ENCODE assay signal across 8 cellular contexts in the genomic region with DNA sequence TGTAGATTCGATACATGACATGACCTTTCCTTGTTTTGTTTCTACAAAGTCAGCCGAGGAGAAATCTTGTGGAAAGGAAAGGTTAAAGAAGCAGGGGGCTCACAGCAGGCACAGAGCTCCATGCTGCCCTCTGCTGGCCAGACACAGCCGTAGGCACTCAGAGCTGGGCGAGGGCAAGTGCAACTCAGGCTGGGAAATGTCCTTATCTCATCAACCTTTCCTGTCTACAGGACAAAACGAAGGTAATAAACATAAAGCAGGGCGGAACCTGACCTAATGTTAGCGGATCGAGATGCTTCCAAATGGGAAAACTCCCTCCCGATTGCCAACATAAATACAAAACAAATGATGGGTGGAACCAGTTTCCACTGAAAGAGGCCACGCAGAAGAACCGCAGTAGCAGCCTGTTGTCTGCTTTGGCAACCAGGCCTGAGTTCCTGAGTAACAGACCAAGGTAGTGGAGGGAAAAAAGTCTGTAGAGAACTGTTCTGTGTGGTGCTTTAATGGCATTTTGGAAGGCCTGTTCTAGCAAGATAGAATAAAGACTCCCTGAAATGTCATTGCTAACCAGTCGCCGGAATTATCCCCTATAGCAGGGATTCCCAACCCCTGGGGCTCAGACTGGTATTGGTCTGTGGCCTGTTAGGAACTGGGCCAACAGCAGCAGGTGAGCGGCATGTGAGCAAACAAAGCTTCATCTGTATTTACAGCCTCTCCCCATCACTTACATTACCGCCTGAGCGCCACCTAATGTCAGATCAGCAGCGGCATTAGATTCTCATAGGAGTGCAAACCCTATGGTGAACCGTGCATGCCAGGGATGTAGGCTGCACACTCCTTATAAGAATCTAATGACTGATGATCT.
DNase-seq lines count a peak whose midpoint lies in the region; ATAC-seq, FAIRE-seq and TF ChIP-seq lines count a peak whose summit lies in the region.

No MANE protein-coding gene starts in this region.

- peaks cover 0 to 12% of the 10 kb centered on the region in 2 experiments; a peak in 1 of 5 replicates for H3K27me3 ChIP-seq in HepG2 (ENCODE audit: control insufficient read depth in 1 of 2, insufficient read depth in 2 of 2, low read length in 2 of 2)

- no peak overlapping the region for H3K27ac ChIP-seq in HepG2 (ENCODE audit: extremely low read length, insufficient read depth, low read length)

- ATAC-seq in GM18907 (IDR thresholded peaks at IDR 0.05; ENCODE audit: unreplicated experiment): peak; percentile 89
- peak; percentile 77 for ATAC-seq in HG03280 (IDR thresholded peaks at IDR 0.05; ENCODE audit: unreplicated experiment)
- ATAC-seq in activated CD4-positive, CD25-positive, alpha-beta regulatory T cell treated with anti-CD3 and anti-CD28 coated beads, Interleukin-2, amount 50 U/mL, for 24 hours: peak; percentile 67 to 83
- ATAC-seq in HepG2: peak; percentile 97

- no peak for TF ChIP-seq POLR2A in HepG2 (IDR thresholded peaks at IDR 0.05; ENCODE audit: insufficient read depth in 1 of 2, low read depth in 2 of 2, low read length in 2 of 2)

- peak; percentile 28 for FAIRE-seq in HepG2 (lab: Jason Lieb, UNC)

- POLR2A ChIA-PET in HepG2 (lab: Yijun Ruan, JAX): no interaction called here

- TF ChIP-seq RAD21 in HepG2 (CRISPR knock-in tag; IDR thresholded peaks at IDR 0.05): peak; percentile 42

- in situ Hi-C loops in ACHN (cut with HindIII; ENCODE audit: low pct_ligation_motif_present, low pct_unique_long_range_greater_than_20kb, low sequenced_read_pairs): no loop called here
- in situ Hi-C loops in HepG2 (cut with HindIII; ENCODE audit: extremely low pct_ligation_motif_present, low pct_unique_long_range_greater_than_20kb): loop anchor here (5.0 kb wide), 1 partner anchor 35 kb away; no protein-coding TSS in a partner anchor

- no peak overlapping the region for H3K4me3 ChIP-seq in HepG2 (replicated peaks in 1 of 3; ENCODE audit: insufficient read depth in 1 of 3, low read depth in 2 of 3, low read length in 3 of 3)

- peak; percentile 87 for TF ChIP-seq CTCF in HepG2 (CRISPR knock-in tag; IDR thresholded peaks at IDR 0.05)

- H2AFZ ChIP-seq in HepG2 (ENCODE audit: low read length): no peak overlapping the region

- H3K4me2 ChIP-seq in HepG2 (ENCODE audit: low read depth, low read length): no peak overlapping the region

- DNase-seq in ACHN: peak; percentile 57
- DNase-seq in NCI-H226: peak; percentile 48
- peak; percentile 15 for DNase-seq in cerebellum (ENCODE audit: low spot score)
- DNase-seq in HepG2 (ENCODE audit: low spot score): peak; percentile 66
- peak; percentile 4 to 57 (median 22) for DNase-seq in stimulated activated CD4-positive, alpha-beta T cell treated with anti-CD3 and anti-CD28 coated beads, TNF-alpha, amount 100 ng/mL, for 1 hour (ENCODE audit: low read depth in 3 of 3, low spot score in 1 of 3)

- H3K9ac ChIP-seq in HepG2 (ENCODE audit: insufficient read depth, low read depth, low read length): no peak overlapping the region

- no peaks in the 10 kb centered on the region for H3K9me3 ChIP-seq in HepG2 (ENCODE audit: low read length)

- peaks cover 15% of the 10 kb centered on the region for H3K4me1 ChIP-seq in HepG2 (ENCODE audit: insufficient read depth, low read length)

- intact Hi-C loops in HepG2 (cut with micrococcal nuclease; ENCODE audit: unreplicated experiment): loop anchor here (1.0 kb wide), 1 partner anchor 35 kb away; no protein-coding TSS in a partner anchor

- TF ChIP-seq EP300 in HepG2 (IDR thresholded peaks at IDR 0.05; ENCODE audit: low read depth in 2 of 2, low read length in 2 of 2): no peak
- TF ChIP-seq EP300 in HepG2 (CRISPR knock-in tag; IDR thresholded peaks at IDR 0.05; ENCODE audit: borderline replicate concordance): no peak

- no peaks in the 10 kb centered on the region for H3K79me2 ChIP-seq in HepG2 (ENCODE audit: insufficient read depth, low read length)

- 18% methylated on average over 15 of the region's 18 CpGs for WGBS in HepG2 (ENCODE audit: low lambda C conversion rate)

- CTCF ChIA-PET in HepG2 (lab: Yijun Ruan, JAX; ENCODE audit: low intra/inter-chr PET ratio, low total read pairs): interaction anchor here (1.5 kb wide), 1 partner anchor 35 kb away, joined by 10 read pairs; no protein-coding TSS in a partner anchor

- H4K20me1 ChIP-seq in HepG2 (ENCODE audit: insufficient read depth, low read length): no peaks in the 10 kb centered on the region

- no TSS peak for BruUV-seq in HepG2 (replicated peaks; lab: Mats Ljungman, UMichigan)

- H3K36me3 ChIP-seq in HepG2 (replicated peaks in 1 of 2; ENCODE audit: control insufficient read depth in 1 of 2, insufficient read depth in 2 of 2, low read length in 2 of 2): no peaks in the 10 kb centered on the region

TF ChIP-seq in HepG2, 621 proteins besides CTCF, POLR2A, EP300 and RAD21 (continues in another document):
- no peak for TF ChIP-seq ATF7-NPFF (CRISPR knock-in tag; IDR thresholded peaks at IDR 0.05; ENCODE audit: low read depth)
- TF ChIP-seq SRSF1 (optimal IDR thresholded peaks at IDR 0.05; ENCODE audit: low read depth, low read length): no peak
- no peak for TF ChIP-seq ZNF382 (CRISPR knock-in tag; IDR thresholded peaks at IDR 0.05; ENCODE audit: borderline replicate concordance)
- TF ChIP-seq, protein P1, sequence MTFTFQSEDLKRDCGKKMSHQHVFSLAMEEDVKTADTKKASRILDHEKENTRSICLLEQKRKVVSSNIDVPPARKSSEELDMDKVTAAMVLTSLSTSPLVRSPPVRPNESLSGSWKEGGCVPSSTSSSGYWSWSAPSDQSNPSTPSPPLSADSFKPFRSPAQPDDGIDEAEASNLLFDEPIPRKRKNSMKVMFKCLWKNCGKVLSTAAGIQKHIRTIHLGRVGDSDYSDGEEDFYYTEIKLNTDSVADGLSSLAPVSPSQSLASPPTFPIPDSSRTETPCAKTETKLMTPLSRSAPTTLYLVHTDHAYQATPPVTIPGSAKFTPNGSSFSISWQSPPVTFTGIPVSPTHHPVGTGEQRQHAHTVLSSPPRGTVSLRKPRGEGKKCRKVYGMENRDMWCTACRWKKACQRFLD (CRISPR knock-in tag; IDR thresholded peaks at IDR 0.05; ENCODE audit: borderline replicate concordance): no peak
- no peak for TF ChIP-seq ZFP82 (CRISPR knock-in tag; IDR thresholded peaks at IDR 0.05; ENCODE audit: borderline replicate concordance)
- TF ChIP-seq ZNF232 (CRISPR knock-in tag; IDR thresholded peaks at IDR 0.05; ENCODE audit: borderline replicate concordance): 0 out of 2 replicates have a peak, but pooled peaks have one; percentile 29
- TF ChIP-seq CHD2 (IDR thresholded peaks at IDR 0.05; ENCODE audit: low read depth, low read length): no peak
- TF ChIP-seq KDM2A (CRISPR knock-in tag; IDR thresholded peaks at IDR 0.05; ENCODE audit: borderline replicate concordance, low read depth): no peak
- 0 out of 2 replicates have a peak, but pooled peaks have one; percentile 29 for TF ChIP-seq MED1 (CRISPR knock-in tag; IDR thresholded peaks at IDR 0.05)
- TF ChIP-seq, protein P2, sequence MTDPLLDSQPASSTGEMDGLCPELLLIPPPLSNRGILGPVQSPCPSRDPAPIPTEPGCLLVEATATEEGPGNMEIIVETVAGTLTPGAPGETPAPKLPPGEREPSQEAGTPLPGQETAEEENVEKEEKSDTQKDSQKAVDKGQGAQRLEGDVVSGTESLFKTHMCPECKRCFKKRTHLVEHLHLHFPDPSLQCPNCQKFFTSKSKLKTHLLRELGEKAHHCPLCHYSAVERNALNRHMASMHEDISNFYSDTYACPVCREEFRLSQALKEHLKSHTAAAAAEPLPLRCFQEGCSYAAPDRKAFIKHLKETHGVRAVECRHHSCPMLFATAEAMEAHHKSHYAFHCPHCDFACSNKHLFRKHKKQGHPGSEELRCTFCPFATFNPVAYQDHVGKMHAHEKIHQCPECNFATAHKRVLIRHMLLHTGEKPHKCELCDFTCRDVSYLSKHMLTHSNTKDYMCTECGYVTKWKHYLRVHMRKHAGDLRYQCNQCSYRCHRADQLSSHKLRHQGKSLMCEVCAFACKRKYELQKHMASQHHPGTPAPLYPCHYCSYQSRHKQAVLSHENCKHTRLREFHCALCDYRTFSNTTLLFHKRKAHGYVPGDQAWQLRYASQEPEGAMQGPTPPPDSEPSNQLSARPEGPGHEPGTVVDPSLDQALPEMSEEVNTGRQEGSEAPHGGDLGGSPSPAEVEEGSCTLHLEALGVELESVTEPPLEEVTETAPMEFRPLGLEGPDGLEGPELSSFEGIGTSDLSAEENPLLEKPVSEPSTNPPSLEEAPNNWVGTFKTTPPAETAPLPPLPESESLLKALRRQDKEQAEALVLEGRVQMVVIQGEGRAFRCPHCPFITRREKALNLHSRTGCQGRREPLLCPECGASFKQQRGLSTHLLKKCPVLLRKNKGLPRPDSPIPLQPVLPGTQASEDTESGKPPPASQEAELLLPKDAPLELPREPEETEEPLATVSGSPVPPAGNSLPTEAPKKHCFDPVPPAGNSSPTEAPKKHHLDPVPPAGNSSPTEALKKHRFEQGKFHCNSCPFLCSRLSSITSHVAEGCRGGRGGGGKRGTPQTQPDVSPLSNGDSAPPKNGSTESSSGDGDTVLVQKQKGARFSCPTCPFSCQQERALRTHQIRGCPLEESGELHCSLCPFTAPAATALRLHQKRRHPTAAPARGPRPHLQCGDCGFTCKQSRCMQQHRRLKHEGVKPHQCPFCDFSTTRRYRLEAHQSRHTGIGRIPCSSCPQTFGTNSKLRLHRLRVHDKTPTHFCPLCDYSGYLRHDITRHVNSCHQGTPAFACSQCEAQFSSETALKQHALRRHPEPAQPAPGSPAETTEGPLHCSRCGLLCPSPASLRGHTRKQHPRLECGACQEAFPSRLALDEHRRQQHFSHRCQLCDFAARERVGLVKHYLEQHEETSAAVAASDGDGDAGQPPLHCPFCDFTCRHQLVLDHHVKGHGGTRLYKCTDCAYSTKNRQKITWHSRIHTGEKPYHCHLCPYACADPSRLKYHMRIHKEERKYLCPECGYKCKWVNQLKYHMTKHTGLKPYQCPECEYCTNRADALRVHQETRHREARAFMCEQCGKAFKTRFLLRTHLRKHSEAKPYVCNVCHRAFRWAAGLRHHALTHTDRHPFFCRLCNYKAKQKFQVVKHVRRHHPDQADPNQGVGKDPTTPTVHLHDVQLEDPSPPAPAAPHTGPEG (CRISPR knock-in tag; IDR thresholded peaks at IDR 0.05): no peak
- no peak for TF ChIP-seq ZNF460 (CRISPR knock-in tag; IDR thresholded peaks at IDR 0.05; ENCODE audit: borderline replicate concordance)
- TF ChIP-seq MAFF (IDR thresholded peaks at IDR 0.05; ENCODE audit: low read depth, low read length): no peak

Comparison
In these comparisons a context has a peak if more than half of its experiments do, and no peak if none do; other contexts are left out.
1. DNase-seq: peak in every context shown above with its lines; median percentile 66 in HepG2; 57 in ACHN; 48 in NCI-H226; 22 in stimulated activated CD4-positive, alpha-beta T cell treated with anti-CD3 and anti-CD28 coated beads, TNF-alpha, amount 100 ng/mL, for 1 hour; 15 in cerebellum.